ENCODE assay signal across 8 cellular contexts in genomic region chr19:38949580-38950367, GRCh38. TPM values are rescaled to one million over a fixed set of nuclear protein-coding genes. Genes with fewer than 3 reads are reported as not detected.
DNase-seq lines count a peak whose midpoint lies in the region; ATAC-seq and TF ChIP-seq lines count a peak whose summit lies in the region.

No MANE protein-coding gene starts in this region.

- H3K27ac ChIP-seq in foreskin keratinocyte: no peak overlapping the region

- no peaks in the 10 kb centered on the region for H3K36me3 Mint-ChIP-seq in stimulated activated memory B cell treated with anti-CD40 and anti-IgM and Interleukin-4, amounts not matched to agents 10 μg/mL and 1 μg/mL and 100 μg/mL, for 72 hours

- peak overlapping the region; percentile 40 for H3K4me3 ChIP-seq in neuron (ENCODE audit: low read length)

- peaks cover 2% of the 10 kb centered on the region for H3K9me3 Mint-ChIP-seq in stimulated activated memory B cell treated with anti-CD40 and anti-IgM and Interleukin-4, amounts not matched to agents 10 μg/mL and 1 μg/mL and 100 μg/mL, for 72 hours

- peak overlapping the region; percentile 57 for H2AFZ ChIP-seq in neuron (ENCODE audit: low read depth, low read length)

- peaks cover 20% of the 10 kb centered on the region for H3K4me1 Mint-ChIP-seq in stimulated activated memory B cell treated with anti-CD40 and anti-IgM and Interleukin-4, amounts not matched to agents 10 μg/mL and 1 μg/mL and 100 μg/mL, for 72 hours

- H3K27ac Mint-ChIP-seq in stimulated activated memory B cell treated with anti-CD40 and anti-IgM and Interleukin-4, amounts not matched to agents 10 μg/mL and 1 μg/mL and 100 μg/mL, for 72 hours: no peak overlapping the region

- no peaks in the 10 kb centered on the region for H3K9me3 ChIP-seq in neuron (ENCODE audit: low read length)

- no peaks in the 10 kb centered on the region for H3K4me1 ChIP-seq in foreskin keratinocyte
- H3K4me1 ChIP-seq in neuron (ENCODE audit: insufficient read depth, low read length): no peaks in the 10 kb centered on the region

- peak overlapping the region; percentile 60 for H3K4me3 Mint-ChIP-seq in stimulated activated memory B cell treated with anti-CD40 and anti-IgM and Interleukin-4, amounts not matched to agents 10 μg/mL and 1 μg/mL and 100 μg/mL, for 72 hours

- ATAC-seq in GM18907 (IDR thresholded peaks at IDR 0.05; ENCODE audit: unreplicated experiment) (peak; percentile 43), foreskin keratinocyte (peak; percentile 80), HG03025 (IDR thresholded peaks at IDR 0.05; ENCODE audit: low FRiP score, unreplicated experiment) (no peak)
- ATAC-seq in stimulated activated memory B cell treated with anti-CD40 and anti-IgM and Interleukin-4, amounts not matched to agents 10 μg/mL and 1 μg/mL and 100 μg/mL, for 72 hours: peak; percentile 92

- no peak for TF ChIP-seq CTCF in foreskin keratinocyte (conservative IDR thresholded peaks at IDR 0.05)

- DNase-seq in NOMO-1 treated with DMSO at 0.1 percent for 48 hours (lab: John Stamatoyannopoulos, UW; ENCODE audit: unreplicated experiment) (peak; percentile 52), activated gamma-delta T cell treated with Interleukin-2 at 50 U/mL for 16 hours (peak; percentile 68), foreskin keratinocyte (peak; percentile 16 to 49), cortex of kidney (lab: John Stamatoyannopoulos, UW) (no peak)

- H3K27me3 Mint-ChIP-seq in stimulated activated memory B cell treated with anti-CD40 and anti-IgM and Interleukin-4, amounts not matched to agents 10 μg/mL and 1 μg/mL and 100 μg/mL, for 72 hours: peaks cover 75% of the 10 kb centered on the region

- H3K36me3 ChIP-seq in neuron (ENCODE audit: insufficient read depth, low read length): no peaks in the 10 kb centered on the region

- H3K27me3 ChIP-seq in foreskin keratinocyte (no peaks in the 10 kb centered on the region), neuron (ENCODE audit: insufficient read depth, low read length) (peaks cover 2% of the 10 kb centered on the region)

RNA-seq across cellular contexts. Expression of gene MRPS12, which starts 19.0 kb away (rescaled TPM):
- total RNA-seq in foreskin keratinocyte: 81.3 and 84.7 TPM in 2 replicates
- 127 and 128 TPM in 2 replicates for polyA plus RNA-seq in foreskin keratinocyte

RNA-seq across cellular contexts. Expression of gene SARS2, which starts 19.2 kb away (rescaled TPM):
- total RNA-seq in foreskin keratinocyte: 35.6 and 36.8 TPM in 2 replicates
- 36.5 and 37.5 TPM in 2 replicates for polyA plus RNA-seq in foreskin keratinocyte

RNA-seq across cellular contexts. Expression of gene FBXO17, which starts 25.8 kb away (rescaled TPM):
- total RNA-seq in foreskin keratinocyte: 11.5 and 13.4 TPM in 2 replicates
- 11.7 and 13.0 TPM in 2 replicates for polyA plus RNA-seq in foreskin keratinocyte

RNA-seq across cellular contexts. Expression of gene CCER2, which starts 37.8 kb away (rescaled TPM):
- not detected in 2 replicates for total RNA-seq in foreskin keratinocyte
- 0.07 TPM in 1 of 2 replicates, not detected in the other for polyA plus RNA-seq in foreskin keratinocyte

RNA-seq across cellular contexts. Expression of gene NFKBIB, which starts 50.0 kb away (rescaled TPM):
- total RNA-seq in foreskin keratinocyte: 23.2 and 26.6 TPM in 2 replicates
- polyA plus RNA-seq in foreskin keratinocyte: 33.2 and 33.4 TPM in 2 replicates
